In the genomic region with DNA sequence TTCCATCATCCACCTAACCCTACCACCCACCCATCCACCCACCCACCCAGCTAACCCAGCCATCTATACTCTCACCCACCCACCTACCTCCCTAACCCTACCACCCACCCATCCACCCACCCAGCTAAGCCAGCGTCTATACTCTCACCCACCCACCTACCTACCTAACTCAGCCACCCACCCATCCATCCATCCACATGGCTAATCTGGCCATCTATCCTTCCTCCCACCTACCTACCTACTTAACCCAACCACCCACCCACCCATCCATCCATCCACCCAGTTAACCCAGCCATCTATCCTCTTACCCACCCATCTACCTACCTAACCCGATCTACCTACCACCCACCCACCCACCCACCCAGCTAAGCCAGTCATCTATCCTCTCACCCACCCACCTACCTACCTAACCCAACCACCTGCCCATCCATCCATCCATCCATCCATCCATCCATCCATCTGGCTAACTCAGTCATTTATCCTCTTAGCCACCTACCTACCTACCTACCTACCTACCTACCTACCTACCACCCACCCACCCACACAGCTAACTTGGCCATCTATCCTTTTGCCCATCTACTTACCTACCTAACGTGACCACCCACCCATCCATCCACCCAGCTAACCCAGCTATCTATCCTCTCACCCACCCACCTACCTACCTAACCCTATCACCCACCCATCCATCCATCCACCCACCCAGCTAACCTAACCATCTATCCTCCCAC, we compare ENCODE assay signal across 25 cellular contexts. TPM values are rescaled to one million over a fixed set of nuclear protein-coding genes. Genes with fewer than 3 reads are reported as not detected.
DNase-seq lines count a peak whose midpoint lies in the region; ATAC-seq, FAIRE-seq and TF ChIP-seq lines count a peak whose summit lies in the region.
"Had no signal": no experiment of that assay in that cellular context is flagged by ENCODE, and none has a peak within 500 bp of the region (broad histone marks: within the 10 kb centered on the region; RNA-seq: fewer than 3 reads in every experiment).

No MANE protein-coding gene starts in this region.

- DNase-seq in RWPE1 (ENCODE audit: low spot score), result no peak
- DNase-seq in effector memory CD8-positive, alpha-beta T cell, result no peak
- no peak for DNase-seq in urothelium cell line (ENCODE audit: low spot score)
- DNase-seq in activated CD4-positive, alpha-beta T cell treated with anti-CD3 and anti-CD28 coated beads for 4 hours, result no peak
- DNase-seq in endothelial cell (ENCODE audit: low spot score), result no peak
- no peak for DNase-seq in activated CD4-positive, alpha-beta T cell treated with anti-CD3 and anti-CD28 coated beads, Interleukin-2, amount 50 U/mL, for 48 hours
- DNase-seq: BE2C; CD4-positive, alpha-beta T cell; CD8-positive, alpha-beta memory T cell; DMS 273 treated with DMSO at 0.1 percent for 48 hours; DMS79; EL; GDM1; H7; HFFc6 had no signal

- H3K27ac Mint-ChIP-seq in effector memory CD8-positive, alpha-beta T cell, result peak overlapping the region; percentile 51 to 76
- H3K27ac Mint-ChIP-seq in endothelial cell (ENCODE audit: unreplicated experiment), result no peak overlapping the region
- H3K27ac Mint-ChIP-seq: CD4-positive, alpha-beta T cell had no signal

- ATAC-seq in effector memory CD8-positive, alpha-beta T cell (replicated peaks), result no peak
- ATAC-seq: GM12878, HCT116 had no signal

- no peak overlapping the region for H3K4me3 Mint-ChIP-seq in effector memory CD8-positive, alpha-beta T cell
- no peak overlapping the region for H3K4me3 Mint-ChIP-seq in endothelial cell (ENCODE audit: unreplicated experiment)
- H3K4me3 Mint-ChIP-seq: CD14-positive monocyte; CD4-positive, alpha-beta T cell; HFFc6 had no signal

- no peaks in the 10 kb centered on the region for H3K9me3 Mint-ChIP-seq in effector memory CD8-positive, alpha-beta T cell
- H3K9me3 Mint-ChIP-seq in endothelial cell (ENCODE audit: unreplicated experiment), result no peaks in the 10 kb centered on the region
- H3K9me3 Mint-ChIP-seq: CD4-positive, alpha-beta T cell; CD8-positive, alpha-beta memory T cell; HFFc6 had no signal

- peaks cover 0 to under 1% of the 10 kb centered on the region in 2 donors for H3K4me1 Mint-ChIP-seq in effector memory CD8-positive, alpha-beta T cell (ENCODE audit: low read depth in 2 of 2)
- peaks cover 3% of the 10 kb centered on the region for H3K4me1 Mint-ChIP-seq in endothelial cell (ENCODE audit: unreplicated experiment)
- H3K4me1 Mint-ChIP-seq: CD14-positive monocyte; CD8-positive, alpha-beta memory T cell had no signal

- H3K27ac ChIP-seq in HEK293 (ENCODE audit: extremely low read depth, low read depth, low read length), result no peak overlapping the region
- 0 out of 2 replicates have a peak overlapping the region, but pooled peaks have one; percentile 9 for H3K27ac ChIP-seq in RWPE1
- H3K27ac ChIP-seq: BLaER1 treated with 17β-estradiol and CSF1 and Interleukin-3, amounts not matched to agents 10 nM and 100 nM; GM23248 had no signal

- CTCF ChIA-PET in HEK293 (lab: Yijun Ruan, JAX) (interaction anchor here (0.6 to 1.0 kb wide), 2 partner anchors 302 to 428 kb away, joined by 3 to 5 read pairs; no protein-coding TSS in a partner anchor), RWPE1 (lab: Yijun Ruan, JAX) (no interaction called here)

- H3K27me3 Mint-ChIP-seq in effector memory CD8-positive, alpha-beta T cell, result no peaks in the 10 kb centered on the region
- peaks cover 12% of the 10 kb centered on the region for H3K27me3 Mint-ChIP-seq in endothelial cell (ENCODE audit: unreplicated experiment)
- H3K27me3 Mint-ChIP-seq: CD4-positive, alpha-beta T cell; CD8-positive, alpha-beta memory T cell had no signal

- H3K9me3 ChIP-seq in HEK293 (ENCODE audit: control insufficient read depth, insufficient read depth, low read depth, low read length), result no peaks in the 10 kb centered on the region
- H3K9me3 ChIP-seq: BE2C; BLaER1 treated with 17β-estradiol and CSF1 and Interleukin-3, amounts not matched to agents 10 nM and 100 nM had no signal

- no peak overlapping the region for H3K4me3 ChIP-seq in HEK293 (ENCODE audit: low read depth, low read length)
- H3K4me3 ChIP-seq: BLaER1 treated with 17β-estradiol and CSF1 and Interleukin-3, amounts not matched to agents 10 nM and 100 nM; GM12878; GM23248 had no signal

- peak; percentile 35 for FAIRE-seq in urothelium cell line (lab: Jason Lieb, UNC)
- FAIRE-seq: D721Med, GM12878, GM19239, H1 had no signal

- TF ChIP-seq CTCF in HEK293 (tag by site-specific recombination; IDR thresholded peaks at IDR 0.05) (no peak), RWPE1 (conservative IDR thresholded peaks at IDR 0.05; ENCODE audit: low read depth) (no peak), endothelial cell (IDR thresholded peaks at IDR 0.05; ENCODE audit: unreplicated experiment) (no peak)

- peaks cover 76% of the 10 kb centered on the region for H3K36me3 Mint-ChIP-seq in effector memory CD8-positive, alpha-beta T cell (ENCODE audit: insufficient read depth)
- H3K36me3 Mint-ChIP-seq in endothelial cell (ENCODE audit: low read depth, unreplicated experiment), result peaks cover 37% of the 10 kb centered on the region

- peaks cover 9 to 62% of the 10 kb centered on the region in 2 experiments; a peak in 2 of 3 replicates for H3K36me3 ChIP-seq in HEK293 (ENCODE audit: control insufficient read depth in 2 of 2, insufficient read depth in 1 of 2, low read length in 2 of 2)

- POLR2A ChIA-PET in HEK293 (lab: Yijun Ruan, JAX) (no interaction called here), RWPE1 (lab: Yijun Ruan, JAX; ENCODE audit: low non-redundant PET) (no interaction called here)

- H3K4me1 ChIP-seq in HEK293 (ENCODE audit: control insufficient read depth, insufficient read depth, low read length), result no peaks in the 10 kb centered on the region
- H3K4me1 ChIP-seq: BE2C; BLaER1 treated with 17β-estradiol and CSF1 and Interleukin-3, amounts not matched to agents 10 nM and 100 nM had no signal

TF ChIP-seq in HEK293, 187 proteins besides CTCF, POLR2A, EP300 and RAD21:
- TF ChIP-seq EGR2 (tag by site-specific recombination; IDR thresholded peaks at IDR 0.05; ENCODE audit: low read depth) (peak; percentile 88), ZFHX2 (tag by site-specific recombination; conservative IDR thresholded peaks at IDR 0.05) (peak; percentile 97), ZNF138 (tag by site-specific recombination; IDR thresholded peaks at IDR 0.05; ENCODE audit: borderline replicate concordance) (no peak), ZNF558 (tag by site-specific recombination; IDR thresholded peaks at IDR 0.05) (no peak)

RNA-seq across cellular contexts. Expression of gene RFLNA, which starts 44.1 kb away (rescaled TPM):
- 13.3 TPM for total RNA-seq in endothelial cell (ENCODE audit: unreplicated experiment)
- total RNA-seq: A172; CD4-positive, alpha-beta T cell; CD8-positive, alpha-beta memory T cell; GM12878; HFFc6 had no signal
